In genomic region chr10:25261571-25261970, GRCh38 we compare ENCODE assay signal across 33 cellular contexts.
DNase-seq lines count a peak whose midpoint lies in the region; ATAC-seq and TF ChIP-seq lines count a peak whose summit lies in the region.
"Had no signal": no experiment of that assay in that cellular context is flagged by ENCODE, and none has a peak within 500 bp of the region (broad histone marks: within the 10 kb centered on the region; RNA-seq: fewer than 3 reads in every experiment).

No MANE protein-coding gene starts in this region.

- H3K4me1 ChIP-seq in right cardiac atrium (ENCODE audit: control insufficient read depth, insufficient read depth, low read length) = no peaks in the 10 kb centered on the region
- H3K4me1 ChIP-seq in stomach = no peaks in the 10 kb centered on the region
- H3K4me1 ChIP-seq: A549, right lobe of liver, SJCRH30, thyroid gland, vagina had no signal

- no peak for TF ChIP-seq CTCF in stomach (IDR thresholded peaks at IDR 0.05)

- H3K27ac ChIP-seq in right cardiac atrium (ENCODE audit: low read length) (no peak overlapping the region), stomach (no peak overlapping the region)
- H3K27ac ChIP-seq: A549, brain microvascular endothelial cell, dorsolateral prefrontal cortex, right lobe of liver, SJCRH30, thyroid gland, vagina, WERI-Rb-1 had no signal

- DNase-seq in DMS153 (lab: John Stamatoyannopoulos, UW) (peak; percentile 77), NCI-H1417 treated with DMSO at 0.1 percent for 48 hours (lab: John Stamatoyannopoulos, UW) (peak; percentile 88), NCI-H2081 treated with DMSO at 0.1 percent for 48 hours (lab: John Stamatoyannopoulos, UW) (peak; percentile 78), NCI-H774 (lab: John Stamatoyannopoulos, UW) (peak; percentile 92), NCI-H526 treated with DMSO at 0.1 percent for 48 hours (lab: John Stamatoyannopoulos, UW) (no peak), right cardiac atrium (no peak), stomach (no peak), globus pallidus (ENCODE audit: low spot score) (no peak)
- DNase-seq: activated CD4-positive, alpha-beta T cell treated with anti-CD3 and anti-CD28 coated beads for 48 hours; activated CD8-positive, alpha-beta memory T cell treated with anti-CD3 and anti-CD28 coated beads for 24 hours; activated T-cell treated with anti-CD3 and anti-CD28 coated beads for 4 hours; amygdala; brain microvascular endothelial cell; dorsolateral prefrontal cortex; foreskin melanocyte; HCEC 1CT; Karpas-422; mammary epithelial cell; mucosa of descending colon; natural killer cell; NCI-H2171 treated with DMSO at 0.1 percent for 48 hours; nucleus accumbens; right lobe of liver; stimulated activated CD4-positive, alpha-beta T cell treated with anti-CD3 and anti-CD28 coated beads, Interleukin-12 subunit alpha, Interleukin-12 subunit beta, amount 100 ng/mL, for 4 hours; stimulated activated CD4-positive, alpha-beta T cell treated with anti-CD3 and anti-CD28 coated beads, Interleukin-2, amount 100 ng/mL, for 48 hours; thyroid gland; WERI-Rb-1 had no signal

- H3K9me3 ChIP-seq in right cardiac atrium (ENCODE audit: control insufficient read depth, low read length) (no peaks in the 10 kb centered on the region), stomach (no peaks in the 10 kb centered on the region)
- H3K9me3 ChIP-seq: A549, mucosa of descending colon, right lobe of liver, SJCRH30, thyroid gland, vagina had no signal

- H3K27me3 ChIP-seq in right cardiac atrium (ENCODE audit: control insufficient read depth, insufficient read depth) (no peaks in the 10 kb centered on the region), stomach (no peaks in the 10 kb centered on the region)
- H3K27me3 ChIP-seq: brain microvascular endothelial cell, dorsolateral prefrontal cortex, right lobe of liver, SJCRH30, thyroid gland, vagina had no signal

- 84% methylated on average over 5 of the region's 5 CpGs for WGBS in right cardiac atrium
- WGBS in stomach, 5 donors = 60 to 77% (median 67%) methylated on average over 5 of the region's 5 CpGs

- no peak for TF ChIP-seq EP300 in stomach (IDR thresholded peaks at IDR 0.05)

- no peak for TF ChIP-seq POLR2A in stomach (IDR thresholded peaks at IDR 0.05)

- H3K36me3 ChIP-seq in stomach = no peaks in the 10 kb centered on the region
- H3K36me3 ChIP-seq: brain microvascular endothelial cell, right lobe of liver, SJCRH30, thyroid gland, vagina, WERI-Rb-1 had no signal

- intact Hi-C loops in right cardiac atrium (cut with DNase I) = no loop called here
- intact Hi-C loops in stomach (cut with DNase I; ENCODE audit: low total_unique reads) = no loop called here

- H3K4me3 ChIP-seq in right cardiac atrium (ENCODE audit: low read length) (no peak overlapping the region), stomach (no peak overlapping the region)
- H3K4me3 ChIP-seq: A549, dorsolateral prefrontal cortex, GM12878, mucosa of descending colon, right lobe of liver, SJCRH30, thyroid gland, vagina had no signal

- ATAC-seq in right cardiac atrium = no peak
- ATAC-seq: A549; activated naive CD4-positive, alpha-beta T cell treated with anti-CD3 and anti-CD28 coated beads, Interleukin-2, amount 50 U/mL, for 72 hours; GM12878; HepG2; mucosa of descending colon; natural killer cell; right lobe of liver had no signal

Comparison
In these comparisons a context has a peak if more than half of its experiments do, and no peak if none do; other contexts are left out.
1. DNase-seq: peak in DMS153 (single experiment), NCI-H1417 treated with DMSO at 0.1 percent for 48 hours (single experiment), NCI-H2081 treated with DMSO at 0.1 percent for 48 hours (single experiment) and NCI-H774 (single experiment); none in NCI-H526 treated with DMSO at 0.1 percent for 48 hours (single experiment), right cardiac atrium (0 of 3), stomach (single experiment) and globus pallidus (single experiment).